12 cellular contexts compared by ENCODE assay signal in genomic region chr12:6444704-6445688, GRCh38. TPM values are rescaled to one million over a fixed set of nuclear protein-coding genes. Genes with fewer than 3 reads are reported as not detected.
A peak's percentile ranks its signal among the peaks of the same experiment; 100 is the strongest.
DNase-seq lines count a peak whose midpoint lies in the region; ATAC-seq and TF ChIP-seq lines count a peak whose summit lies in the region.
"Had no signal": no experiment of that assay in that cellular context is flagged by ENCODE, and none has a peak within 500 bp of the region (broad histone marks: within the 10 kb centered on the region; RNA-seq: fewer than 3 reads in every experiment).

Gene CD27, plus strand, starts transcription at chr12:6444955. Its CDS starts 141 bp downstream, at chr12:6445096.

- H3K36me3 Mint-ChIP-seq in CD8-positive, alpha-beta T cell = peaks cover 34% of the 10 kb centered on the region
- H3K36me3 Mint-ChIP-seq in activated T-cell treated with anti-CD3 and anti-CD28 coated beads, Interleukin-2, amount 50 U/mL, for 4 hours (ENCODE audit: insufficient read depth) = no peaks in the 10 kb centered on the region
- H3K36me3 Mint-ChIP-seq in natural killer cell treated with Interleukin-12 subunit alpha and Interleukin-12 subunit beta and Interleukin-15 and Interleukin-18, amount 100 ng/mL, for 72 hours = no peaks in the 10 kb centered on the region
- peaks cover 5% of the 10 kb centered on the region for H3K36me3 Mint-ChIP-seq in MCF 10A (ENCODE audit: insufficient read depth, unreplicated experiment)

- no peaks in the 10 kb centered on the region for H3K9me3 ChIP-seq in CD8-positive, alpha-beta T cell (ENCODE audit: low read length)
- no peaks in the 10 kb centered on the region for H3K9me3 ChIP-seq in A673 (ENCODE audit: low read depth, low read length, poor library complexity, severe bottlenecking)
- H3K9me3 ChIP-seq: left ventricle myocardium inferior had no signal

- TF ChIP-seq POLR2A in GM19193 (IDR thresholded peaks at IDR 0.05; ENCODE audit: extremely low read depth, insufficient read depth, insufficient read length) = peak; percentile 67

- H3K4me1 Mint-ChIP-seq in CD8-positive, alpha-beta T cell (ENCODE audit: low read depth) = peaks cover 75% of the 10 kb centered on the region
- peaks cover 70% of the 10 kb centered on the region for H3K4me1 Mint-ChIP-seq in activated T-cell treated with anti-CD3 and anti-CD28 coated beads, Interleukin-2, amount 50 U/mL, for 4 hours (ENCODE audit: low read depth)
- peaks cover 10 to 18% of the 10 kb centered on the region in 2 donors for H3K4me1 Mint-ChIP-seq in natural killer cell treated with Interleukin-12 subunit alpha and Interleukin-12 subunit beta and Interleukin-15 and Interleukin-18, amount 100 ng/mL, for 72 hours (ENCODE audit: low read depth in 2 of 2)
- H3K4me1 Mint-ChIP-seq in MCF 10A (ENCODE audit: insufficient read depth, unreplicated experiment) = peaks cover 6% of the 10 kb centered on the region

- BruUV-seq in A673 (replicated peaks; lab: Mats Ljungman, UMichigan) (no TSS peak), MCF 10A (replicated peaks; lab: Mats Ljungman, UMichigan) (no TSS peak)

- no peaks in the 10 kb centered on the region for H3K27me3 Mint-ChIP-seq in CD8-positive, alpha-beta T cell (ENCODE audit: low read depth)
- no peaks in the 10 kb centered on the region for H3K27me3 Mint-ChIP-seq in activated T-cell treated with anti-CD3 and anti-CD28 coated beads, Interleukin-2, amount 50 U/mL, for 4 hours (ENCODE audit: low read depth)
- H3K27me3 Mint-ChIP-seq in natural killer cell treated with Interleukin-12 subunit alpha and Interleukin-12 subunit beta and Interleukin-15 and Interleukin-18, amount 100 ng/mL, for 72 hours = no peaks in the 10 kb centered on the region
- H3K27me3 Mint-ChIP-seq in MCF 10A (ENCODE audit: insufficient read depth, unreplicated experiment) = no peaks in the 10 kb centered on the region
- H3K27me3 Mint-ChIP-seq: progenitor cell of endocrine pancreas had no signal

- peak within 1 kb of the TSS; percentile 76 for H3K27ac ChIP-seq in CD8-positive, alpha-beta T cell (ENCODE audit: low read depth, low read length)
- no peak within 1 kb of the TSS for H3K27ac ChIP-seq in A673 (ENCODE audit: low read depth, low read length, poor library complexity, severe bottlenecking)
- H3K27ac ChIP-seq: left ventricle myocardium inferior had no signal

- intact Hi-C loops in CD8-positive, alpha-beta T cell (cut with DNase I, micrococcal nuclease) = loop anchor here (1.0 to 2.0 kb wide), 4 partner anchors 7 to 18 kb away; partner anchors contain the start of gene TAPBPL (in 1 of the 2)
- intact Hi-C loops in A673 (cut with micrococcal nuclease; ENCODE audit: unreplicated experiment) = no loop called here
- intact Hi-C loops in MCF 10A (cut with micrococcal nuclease) = no loop called here

- peaks cover 43% of the 10 kb centered on the region for H3K4me1 ChIP-seq in CD8-positive, alpha-beta T cell (ENCODE audit: insufficient read depth, low read length)
- H3K4me1 ChIP-seq in A673 (ENCODE audit: insufficient read depth, low read length, poor library complexity, severe bottlenecking) = no peaks in the 10 kb centered on the region

- POLR2A ChIA-PET in CD8-positive, alpha-beta T cell (lab: Charles Lee) = interaction anchor here (0.7 to 16.6 kb wide), 11 partner anchors 7 to 123 kb away, joined by 3 to 315 read pairs (median 6); partner anchors contain the start of genes NOP2, TAPBPL and VAMP1
- POLR2A ChIA-PET in A673 (lab: Charles Lee; ENCODE audit: low non-redundant PET) = no interaction called here
- POLR2A ChIA-PET in MCF 10A (lab: Yijun Ruan, JAX) = no interaction called here

- peak in 5 of 7 experiments; percentile 37 to 76 (median 54) for DNase-seq in CD8-positive, alpha-beta T cell
- DNase-seq in activated T-cell treated with anti-CD3 and anti-CD28 coated beads, Interleukin-2, amount 50 U/mL, for 4 hours = no peak
- DNase-seq in natural killer cell treated with Interleukin-12 subunit alpha and Interleukin-12 subunit beta and Interleukin-15 and Interleukin-18, amount 100 ng/mL, for 72 hours (ENCODE audit: low spot score) = no peak
- DNase-seq in A673 (ENCODE audit: low spot score) (no peak), GM10266 (ENCODE audit: extremely low spot score) (no peak), MCF 10A (ENCODE audit: unreplicated experiment) (no peak)
- DNase-seq: cerebellar nuclear complex, foreskin fibroblast, left ventricle myocardium inferior had no signal

- ATAC-seq in CD8-positive, alpha-beta T cell = peak; percentile 69
- ATAC-seq in activated T-cell treated with anti-CD3 and anti-CD28 coated beads, Interleukin-2, amount 50 U/mL, for 4 hours = peak; percentile 28 to 32
- no peak for ATAC-seq in natural killer cell treated with Interleukin-12 subunit alpha and Interleukin-12 subunit beta and Interleukin-15 and Interleukin-18, amount 100 ng/mL, for 72 hours
- no peak for ATAC-seq in esophagus mucosa

- peak within 1 kb of the TSS; percentile 93 for H3K27ac Mint-ChIP-seq in CD8-positive, alpha-beta T cell
- H3K27ac Mint-ChIP-seq in natural killer cell treated with Interleukin-12 subunit alpha and Interleukin-12 subunit beta and Interleukin-15 and Interleukin-18, amount 100 ng/mL, for 72 hours = peak within 1 kb of the TSS; percentile 68 to 82
- no peak within 1 kb of the TSS for H3K27ac Mint-ChIP-seq in MCF 10A (ENCODE audit: low read depth, unreplicated experiment)
- H3K27ac Mint-ChIP-seq: progenitor cell of endocrine pancreas had no signal

- H3K4me3 Mint-ChIP-seq in CD8-positive, alpha-beta T cell = peak within 1 kb of the TSS; percentile 99
- peak within 1 kb of the TSS; percentile 90 for H3K4me3 Mint-ChIP-seq in activated T-cell treated with anti-CD3 and anti-CD28 coated beads, Interleukin-2, amount 50 U/mL, for 4 hours
- H3K4me3 Mint-ChIP-seq in natural killer cell treated with Interleukin-12 subunit alpha and Interleukin-12 subunit beta and Interleukin-15 and Interleukin-18, amount 100 ng/mL, for 72 hours = peak within 1 kb of the TSS; percentile 58
- H3K4me3 Mint-ChIP-seq in MCF 10A (ENCODE audit: unreplicated experiment) = no peak within 1 kb of the TSS

- no peaks in the 10 kb centered on the region for H3K9me3 Mint-ChIP-seq in CD8-positive, alpha-beta T cell
- H3K9me3 Mint-ChIP-seq in activated T-cell treated with anti-CD3 and anti-CD28 coated beads, Interleukin-2, amount 50 U/mL, for 4 hours = no peaks in the 10 kb centered on the region
- H3K9me3 Mint-ChIP-seq in natural killer cell treated with Interleukin-12 subunit alpha and Interleukin-12 subunit beta and Interleukin-15 and Interleukin-18, amount 100 ng/mL, for 72 hours = no peaks in the 10 kb centered on the region
- H3K9me3 Mint-ChIP-seq in MCF 10A (ENCODE audit: unreplicated experiment) = no peaks in the 10 kb centered on the region

- no peaks in the 10 kb centered on the region for H3K27me3 ChIP-seq in CD8-positive, alpha-beta T cell (ENCODE audit: insufficient read depth, low read length)
- H3K27me3 ChIP-seq in A673 (replicated peaks; ENCODE audit: insufficient read depth, low read depth, low read length, poor library complexity) = no peaks in the 10 kb centered on the region

- CTCF ChIA-PET in CD8-positive, alpha-beta T cell (lab: Charles Lee) = interaction anchor here (0.7 to 7.4 kb wide), 11 partner anchors 10 to 105 kb away, joined by 3 to 66 read pairs (median 6); partner anchors contain the start of genes GAPDH and VAMP1
- CTCF ChIA-PET in A673 (lab: Charles Lee) = no interaction called here
- CTCF ChIA-PET in MCF 10A (lab: Yijun Ruan, JAX) = interaction anchor here (0.7 kb wide), 1 partner anchor 13 kb away, joined by 3 read pairs; no protein-coding TSS in a partner anchor

- H3K4me3 ChIP-seq in CD8-positive, alpha-beta T cell (ENCODE audit: low read depth, low read length) = peak within 1 kb of the TSS; percentile 100
- no peak within 1 kb of the TSS for H3K4me3 ChIP-seq in A673 (ENCODE audit: low read depth, low read length, poor library complexity, severe bottlenecking)
- H3K4me3 ChIP-seq: left ventricle myocardium inferior had no signal

- no peak for TF ChIP-seq CTCF in CD8-positive, alpha-beta T cell (IDR thresholded peaks at IDR 0.05)
- no peak for TF ChIP-seq CTCF in A673 (conservative IDR thresholded peaks at IDR 0.05; ENCODE audit: low read depth, low read length)
- TF ChIP-seq CTCF in GM10266 (IDR thresholded peaks at IDR 0.05; ENCODE audit: control insufficient read depth, insufficient read depth, low read depth, missing control alignments) = no peak
- no peak for TF ChIP-seq CTCF in MCF 10A (IDR thresholded peaks at IDR 0.05; ENCODE audit: unreplicated experiment)

- H3K36me3 ChIP-seq in CD8-positive, alpha-beta T cell (ENCODE audit: insufficient read depth, low read length) = no peaks in the 10 kb centered on the region
- no peaks in the 10 kb centered on the region for H3K36me3 ChIP-seq in A673 (ENCODE audit: insufficient read depth, low read length, poor library complexity, severe bottlenecking)

RNA-seq across cellular contexts. Expression of gene CD27, which starts in this region (rescaled TPM):
- total RNA-seq in CD8-positive, alpha-beta T cell = 10 to 100 TPM; 38.4 to 39.2 TPM
- 100 to 1,000 TPM in 1 of 3 donors, 10 to 100 TPM in 2; 52.3 to 100 (median 89.8) TPM for total RNA-seq in activated T-cell treated with anti-CD3 and anti-CD28 coated beads, Interleukin-2, amount 50 U/mL, for 4 hours
- 1 to 10 TPM; 2.1 to 2.2 TPM for total RNA-seq in natural killer cell treated with Interleukin-12 subunit alpha and Interleukin-12 subunit beta and Interleukin-15 and Interleukin-18, amount 100 ng/mL, for 72 hours
- total RNA-seq in A673 (2021) = not detected in 2 replicates
- total RNA-seq in MCF 10A (2022) = not detected in 2 replicates
- total RNA-seq in esophagus mucosa = 0.40 TPM
- total RNA-seq: progenitor cell of endocrine pancreas had no signal

Comparison
In these comparisons a context has a peak if more than half of its experiments do, and no peak if none do; other contexts are left out.
1. RNA of gene CD27 (total RNA-seq): 52.3 to 100 TPM in activated T-cell treated with anti-CD3 and anti-CD28 coated beads, Interleukin-2, amount 50 U/mL, for 4 hours and 38.4 to 39.2 TPM in CD8-positive, alpha-beta T cell; 2.1 to 2.2 TPM in natural killer cell treated with Interleukin-12 subunit alpha and Interleukin-12 subunit beta and Interleukin-15 and Interleukin-18, amount 100 ng/mL, for 72 hours, 0.40 TPM in esophagus mucosa (single experiment), not detected in A673 and not detected in MCF 10A; every median in the first group is over 10 times any median in the second.
2. ATAC-seq: peak in CD8-positive, alpha-beta T cell (single experiment) and activated T-cell treated with anti-CD3 and anti-CD28 coated beads, Interleukin-2, amount 50 U/mL, for 4 hours (2 of 2); none in natural killer cell treated with Interleukin-12 subunit alpha and Interleukin-12 subunit beta and Interleukin-15 and Interleukin-18, amount 100 ng/mL, for 72 hours (0 of 2) and esophagus mucosa (single experiment).
3. DNase-seq: peak in CD8-positive, alpha-beta T cell (5 of 7); none in activated T-cell treated with anti-CD3 and anti-CD28 coated beads, Interleukin-2, amount 50 U/mL, for 4 hours (single experiment), natural killer cell treated with Interleukin-12 subunit alpha and Interleukin-12 subunit beta and Interleukin-15 and Interleukin-18, amount 100 ng/mL, for 72 hours (single experiment), A673 (single experiment), GM10266 (single experiment) and MCF 10A (single experiment).
4. intact Hi-C loops: an anchor here in CD8-positive, alpha-beta T cell (1.0 to 2.0 kb wide); none called in A673 and MCF 10A.